10 cellular contexts compared by ENCODE assay signal in the genomic region with DNA sequence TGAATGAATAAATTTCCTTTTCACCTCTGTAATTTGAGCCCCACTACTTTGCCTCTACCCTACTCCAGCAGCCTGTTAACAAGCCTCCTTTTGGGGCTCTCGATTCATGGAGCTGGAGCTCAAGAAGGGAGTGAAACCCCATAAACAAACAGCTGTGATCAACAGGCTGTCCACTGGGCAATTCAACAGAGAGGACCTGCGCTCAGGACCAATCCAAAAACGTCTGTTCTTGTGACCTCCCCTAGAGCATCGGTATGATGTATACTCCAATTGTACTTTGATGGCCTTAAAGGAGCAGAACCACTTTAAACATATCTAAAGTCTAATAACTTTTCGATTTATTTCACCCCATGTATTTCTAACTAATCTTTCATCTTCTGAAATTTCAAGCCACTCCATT. TPM values are rescaled to one million over a fixed set of nuclear protein-coding genes. Genes with fewer than 3 reads are reported as not detected.
DNase-seq lines count a peak whose midpoint lies in the region; ATAC-seq, FAIRE-seq and TF ChIP-seq lines count a peak whose summit lies in the region.
"Had no signal": no experiment of that assay in that cellular context is flagged by ENCODE, and none has a peak within 500 bp of the region (broad histone marks: within the 10 kb centered on the region; RNA-seq: fewer than 3 reads in every experiment).

No MANE protein-coding gene starts in this region.

- H3K27me3 ChIP-seq in CD4-positive, alpha-beta memory T cell (ENCODE audit: insufficient read depth, low read length) = no peaks in the 10 kb centered on the region
- H3K27me3 ChIP-seq: BLaER1 had no signal

- H3K9me3 ChIP-seq in CD4-positive, alpha-beta memory T cell (ENCODE audit: control insufficient read depth in 1 of 2, low read length in 2 of 2) = no peaks in the 10 kb centered on the region

- peaks cover 52 to 71% (median 63%) of the 10 kb centered on the region in 4 donors for H3K4me1 Mint-ChIP-seq in CD4-positive, alpha-beta memory T cell
- peaks cover 33% of the 10 kb centered on the region for H3K4me1 Mint-ChIP-seq in osteocyte (ENCODE audit: unreplicated experiment)

- intact Hi-C loops in CD4-positive, alpha-beta memory T cell (cut with micrococcal nuclease) = loop anchor here (1.0 kb wide), 1 partner anchor 36 kb away; no protein-coding TSS in a partner anchor

- peak; percentile 53 to 76 (median 58) for DNase-seq in CD4-positive, alpha-beta memory T cell
- DNase-seq in activated naive CD4-positive, alpha-beta T cell treated with anti-CD3 and anti-CD28 coated beads, Interleukin-2, amount 50 U/mL, for 72 hours (ENCODE audit: low spot score in 2 of 2) = no peak
- DNase-seq in RCC 7860 (ENCODE audit: low spot score) = no peak
- no peak for DNase-seq in RKO (ENCODE audit: low spot score)
- no peak for DNase-seq in NCI-H146 treated with DMSO at 0.1 percent for 48 hours (lab: John Stamatoyannopoulos, UW; ENCODE audit: unreplicated experiment)
- DNase-seq in osteocyte (ENCODE audit: extremely low spot score, unreplicated experiment) = no peak
- DNase-seq: IMR-90 had no signal

- no peak for FAIRE-seq in RCC 7860 (lab: Jason Lieb, UNC)

- POLR2A ChIA-PET in CD4-positive, alpha-beta memory T cell (lab: Charles Lee; ENCODE audit: partially characterized antibody) = interaction anchor here (0.6 to 11.0 kb wide), 19 partner anchors 9 to 141 kb away, joined by 3 to 274 read pairs (median 8); a partner anchor contains a TSS

- H3K4me3 ChIP-seq in CD4-positive, alpha-beta memory T cell (ENCODE audit: low read length in 2 of 2) = peak overlapping the region; percentile 69 to 77
- H3K4me3 ChIP-seq: BLaER1 had no signal

- H3K27ac ChIP-seq in CD4-positive, alpha-beta memory T cell (ENCODE audit: low read depth, low read length) = peak overlapping the region; percentile 86
- H3K27ac ChIP-seq: BLaER1 had no signal

- CTCF ChIA-PET in CD4-positive, alpha-beta memory T cell (lab: Charles Lee; ENCODE audit: partially characterized antibody) = interaction anchor here (0.9 to 1.8 kb wide), 11 partner anchors 19 to 214 kb away, joined by 3 to 9 read pairs (median 3); no protein-coding TSS in a partner anchor

- H3K27me3 Mint-ChIP-seq in CD4-positive, alpha-beta memory T cell = no peaks in the 10 kb centered on the region
- no peaks in the 10 kb centered on the region for H3K27me3 Mint-ChIP-seq in osteocyte (ENCODE audit: unreplicated experiment)

- peaks cover 91% of the 10 kb centered on the region for H3K4me1 ChIP-seq in CD4-positive, alpha-beta memory T cell (ENCODE audit: insufficient read depth, low read length)

- ATAC-seq in GM21526 (IDR thresholded peaks at IDR 0.05; ENCODE audit: low FRiP score, unreplicated experiment) (peak; percentile 8), HG03565 (IDR thresholded peaks at IDR 0.05; ENCODE audit: unreplicated experiment) (peak; percentile 9)
- peak; percentile 42 to 61 for ATAC-seq in activated naive CD4-positive, alpha-beta T cell treated with anti-CD3 and anti-CD28 coated beads, Interleukin-2, amount 50 U/mL, for 72 hours

- peak overlapping the region; percentile 90 to 97 (median 93) for H3K4me3 Mint-ChIP-seq in CD4-positive, alpha-beta memory T cell
- H3K4me3 Mint-ChIP-seq in osteocyte (ENCODE audit: unreplicated experiment) = no peak overlapping the region

- no peaks in the 10 kb centered on the region for H3K36me3 ChIP-seq in CD4-positive, alpha-beta memory T cell (ENCODE audit: insufficient read depth, low read length)

- no peak for TF ChIP-seq CTCF in osteocyte (IDR thresholded peaks at IDR 0.05)

- H3K9me3 Mint-ChIP-seq in CD4-positive, alpha-beta memory T cell = no peaks in the 10 kb centered on the region
- H3K9me3 Mint-ChIP-seq in activated naive CD4-positive, alpha-beta T cell treated with anti-CD3 and anti-CD28 coated beads, Interleukin-2, amount 50 U/mL, for 72 hours = no peaks in the 10 kb centered on the region
- H3K9me3 Mint-ChIP-seq in osteocyte (ENCODE audit: unreplicated experiment) = no peaks in the 10 kb centered on the region

- H3K27ac Mint-ChIP-seq in CD4-positive, alpha-beta memory T cell = peak overlapping the region in 6 of 7 donors; percentile 96 to 98 (median 97)
- H3K27ac Mint-ChIP-seq in activated naive CD4-positive, alpha-beta T cell treated with anti-CD3 and anti-CD28 coated beads, Interleukin-2, amount 50 U/mL, for 72 hours = peak overlapping the region; percentile 84 to 89
- no peak overlapping the region for H3K27ac Mint-ChIP-seq in osteocyte (ENCODE audit: unreplicated experiment)

- H3K36me3 Mint-ChIP-seq in CD4-positive, alpha-beta memory T cell = peaks cover 0 to 9% of the 10 kb centered on the region in 2 donors
- H3K36me3 Mint-ChIP-seq in activated naive CD4-positive, alpha-beta T cell treated with anti-CD3 and anti-CD28 coated beads, Interleukin-2, amount 50 U/mL, for 72 hours = peaks cover 8 to 15% of the 10 kb centered on the region in 2 donors
- peaks cover 5% of the 10 kb centered on the region for H3K36me3 Mint-ChIP-seq in osteocyte (ENCODE audit: unreplicated experiment)

RNA-seq across cellular contexts. Expression of a gene that starts 37.4 kb away (rescaled TPM):
- 10 to 100 TPM; 90.6 to 92.7 TPM for total RNA-seq in CD4-positive, alpha-beta memory T cell
- 10 to 100 TPM in 1 of 2 donors, 1 to 10 TPM in 1; 5.0 to 22.9 TPM for polyA plus RNA-seq in CD4-positive, alpha-beta memory T cell
- 10 to 100 TPM; 23.8 to 33.1 TPM for total RNA-seq in activated naive CD4-positive, alpha-beta T cell treated with anti-CD3 and anti-CD28 coated beads, Interleukin-2, amount 50 U/mL, for 72 hours
- 38.2 and 39.2 TPM in 2 replicates for total RNA-seq in osteocyte

Comparison
In these comparisons a context has a peak if more than half of its experiments do, and no peak if none do; other contexts are left out.
1. DNase-seq: peak in CD4-positive, alpha-beta memory T cell (5 of 5); none in activated naive CD4-positive, alpha-beta T cell treated with anti-CD3 and anti-CD28 coated beads, Interleukin-2, amount 50 U/mL, for 72 hours (0 of 2), RCC 7860 (single experiment), RKO (single experiment), NCI-H146 treated with DMSO at 0.1 percent for 48 hours (single experiment) and osteocyte (single experiment).
2. Peak in every context shown above with its lines, with median percentiles within 50 percentile points of each other: ATAC-seq.